ENCODE assay signal across 25 cellular contexts in genomic region chr2:140994856-140995255, GRCh38.
"Had no signal": no experiment of that assay in that cellular context is flagged by ENCODE, and none has a peak within 500 bp of the region (broad histone marks: within the 10 kb centered on the region; RNA-seq: fewer than 3 reads in every experiment).

No MANE protein-coding gene starts in this region.

- ATAC-seq: esophagus mucosa; gastroesophageal sphincter; heart left ventricle; left cardiac atrium; left lung; mucosa of descending colon; natural killer cell treated with Interleukin-12 subunit alpha and Interleukin-12 subunit beta and Interleukin-15 and Interleukin-18, amount 100 ng/mL, for 72 hours; sciatic nerve; stimulated activated memory B cell treated with anti-CD40 and anti-IgM and Interleukin-4, amounts not matched to agents 10 μg/mL and 1 μg/mL and 100 μg/mL, for 72 hours; stimulated activated naive CD8-positive, alpha-beta T cell treated with anti-CD3 and anti-CD28 coated beads, Interleukin-15, Interleukin-2, amounts not matched to agents 100 U/mL and 50 U/mL, for 24 hours had no signal

- FAIRE-seq: colon had no signal

- H3K27me3 ChIP-seq: dorsolateral prefrontal cortex, gastroesophageal sphincter, heart left ventricle, hepatocyte, left lung, right atrium auricular region, spleen, testis, tibial artery had no signal

- H3K4me3 ChIP-seq: dorsolateral prefrontal cortex, gastroesophageal sphincter, heart left ventricle, hepatocyte, left lung, mucosa of descending colon, prostate gland, right atrium auricular region, spleen, testis, tibial artery had no signal

- H3K27ac ChIP-seq: dorsolateral prefrontal cortex, epithelial cell of prostate, gastroesophageal sphincter, heart left ventricle, hepatocyte, left lung, prostate gland, right atrium auricular region, spleen, testis, tibial artery had no signal

- H3K36me3 ChIP-seq: gastroesophageal sphincter, heart left ventricle, left lung, prostate gland, right atrium auricular region, spleen, tibial artery had no signal

- H3K4me2 ChIP-seq: hepatocyte had no signal

- H2AFZ ChIP-seq: hepatocyte had no signal

- H3K79me2 ChIP-seq: hepatocyte had no signal

- H3K4me1 ChIP-seq: gastroesophageal sphincter, heart left ventricle, left lung, prostate gland, right atrium auricular region, spleen, testis had no signal

- DNase-seq: dorsolateral prefrontal cortex; effector CD4-positive, alpha-beta T cell; heart left ventricle; left cardiac atrium; left lung; mesenchymal stem cell; mucosa of descending colon; naive B cell; nucleus accumbens; spleen; stimulated activated CD4-positive, alpha-beta T cell treated with anti-CD3 and anti-CD28 coated beads, Interleukin-4, amount 100 ng/mL, for 4 hours; stimulated activated naive CD8-positive, alpha-beta T cell treated with anti-CD3 and anti-CD28 coated beads, Interleukin-15, Interleukin-2, amounts not matched to agents 100 U/mL and 50 U/mL, for 24 hours; substantia nigra; testis; tibial artery had no signal

- H3K9me3 ChIP-seq: gastroesophageal sphincter, heart left ventricle, left lung, mucosa of descending colon, prostate gland, right atrium auricular region, spleen, testis, tibial artery had no signal
